9 cellular contexts compared by ENCODE assay signal in genomic region chr10:22597142-22597541, GRCh38.
A peak's percentile ranks its signal among the peaks of the same experiment; 100 is the strongest.
DNase-seq lines count a peak whose midpoint lies in the region; ATAC-seq and TF ChIP-seq lines count a peak whose summit lies in the region.
"Had no signal": no experiment of that assay in that cellular context is flagged by ENCODE, and none has a peak within 500 bp of the region (broad histone marks: within the 10 kb centered on the region; RNA-seq: fewer than 3 reads in every experiment).

No MANE protein-coding gene starts in this region.

- no peak for TF ChIP-seq POLR2A in vagina (IDR thresholded peaks at IDR 0.05)

- intact Hi-C loops in vagina (cut with DNase I) = no loop called here

- ATAC-seq in GM21367 (IDR thresholded peaks at IDR 0.05; ENCODE audit: unreplicated experiment) = peak; percentile 78
- ATAC-seq in HG03558 (IDR thresholded peaks at IDR 0.05; ENCODE audit: extremely low read depth, unreplicated experiment) = peak; percentile 39

- H3K36me3 ChIP-seq in vagina = no peaks in the 10 kb centered on the region

- H3K4me3 ChIP-seq in vagina = no peak overlapping the region

- no peaks in the 10 kb centered on the region for H3K27me3 ChIP-seq in vagina

- TF ChIP-seq CTCF in vagina (IDR thresholded peaks at IDR 0.05) = no peak

- no peak overlapping the region for H3K27ac ChIP-seq in vagina

- DNase-seq in EL = peak; percentile 70
- peak; percentile 49 for DNase-seq in iPS-NIHi11 (ENCODE audit: low spot score)
- DNase-seq in stimulated activated CD4-positive, alpha-beta T cell treated with anti-CD3 and anti-CD28 coated beads, Interleukin-2, amount 100 ng/mL, for 24 hours = no peak
- DNase-seq in NCI-H2107 treated with DMSO at 0.1 percent for 48 hours (lab: John Stamatoyannopoulos, UW; ENCODE audit: unreplicated experiment) = no peak
- no peak for DNase-seq in vagina (ENCODE audit: extremely low spot score in 2 of 2)
- DNase-seq in NCI-H1436 treated with DMSO at 0.1 percent for 48 hours (lab: John Stamatoyannopoulos, UW) = no peak
- DNase-seq: stimulated activated CD4-positive, alpha-beta T cell treated with anti-CD3 and anti-CD28 coated beads, Interleukin-4, amount 100 ng/mL, for 1 hour had no signal

- H3K9me3 ChIP-seq in vagina = no peaks in the 10 kb centered on the region

- H3K4me1 ChIP-seq in vagina = peaks cover 17% of the 10 kb centered on the region

Comparison
In these comparisons a context has a peak if more than half of its experiments do, and no peak if none do; other contexts are left out.
1. DNase-seq: peak in EL (single experiment) and iPS-NIHi11 (single experiment); none in stimulated activated CD4-positive, alpha-beta T cell treated with anti-CD3 and anti-CD28 coated beads, Interleukin-2, amount 100 ng/mL, for 24 hours (0 of 2), NCI-H2107 treated with DMSO at 0.1 percent for 48 hours (single experiment), vagina (0 of 2) and NCI-H1436 treated with DMSO at 0.1 percent for 48 hours (single experiment).